24 cellular contexts compared by ENCODE assay signal in genomic region chr14:28468191-28469151, GRCh38.
DNase-seq lines count a peak whose midpoint lies in the region; ATAC-seq and TF ChIP-seq lines count a peak whose summit lies in the region.
"Had no signal": no experiment of that assay in that cellular context is flagged by ENCODE, and none has a peak within 500 bp of the region (broad histone marks: within the 10 kb centered on the region; RNA-seq: fewer than 3 reads in every experiment).

No MANE protein-coding gene starts in this region.

- no peaks in the 10 kb centered on the region for H3K79me2 ChIP-seq in mammary epithelial cell (ENCODE audit: insufficient read depth, low read length)

- DNase-seq in DMS53 (lab: John Stamatoyannopoulos, UW) (peak; percentile 64), mammary epithelial cell (peak; percentile 3), islet precursor cell (peak; percentile 63), lower leg skin (ENCODE audit: low spot score in 2 of 2) (no peak), ovary (no peak), ACHN (no peak)
- DNase-seq: activated CD4-positive, alpha-beta T cell treated with anti-CD3 and anti-CD28 coated beads, Interleukin-2, amount 50 U/mL, for 1 hour; activated naive CD4-positive, alpha-beta T cell treated with anti-CD3 and anti-CD28 coated beads for 36 hours; cortex of kidney; KBM-7; left cardiac atrium; mesenchymal stem cell; naive thymus-derived CD8-positive, alpha-beta T cell; NCI-H1436; NCI-H524 treated with DMSO at 0.1 percent for 48 hours; retina; stimulated activated CD4-positive, alpha-beta T cell treated with anti-CD3 and anti-CD28 coated beads, Interleukin-4, amount 100 ng/mL, for 24 hours; stimulated activated naive CD4-positive, alpha-beta T cell; T-helper 2 cell; uterus; WERI-Rb-1 had no signal

- H3K9me3 ChIP-seq in HUES6 (ENCODE audit: control insufficient read depth, insufficient read depth, low read depth, low read length): peaks cover 12% of the 10 kb centered on the region
- H3K9me3 ChIP-seq in mammary epithelial cell (replicated peaks; ENCODE audit: insufficient read depth, low read length): no peaks in the 10 kb centered on the region
- H3K9me3 ChIP-seq in ovary: no peaks in the 10 kb centered on the region
- H3K9me3 ChIP-seq: uterus had no signal

- WGBS in mammary epithelial cell (ENCODE audit: low coverage, missing lambda C conversion rate): 10% methylated on average over 2 of the region's 2 CpGs
- 27 to 44% methylated on average over 2 of the region's 2 CpGs for WGBS in lower leg skin, 2 donors
- WGBS in ovary, 3 donors: 27 to 48% (median 41%) methylated on average over 2 of the region's 2 CpGs

- in situ Hi-C loops in mammary epithelial cell (cut with MboI; ENCODE audit: low sequenced_read_pairs in 2 of 2): no loop called here
- in situ Hi-C loops in ACHN (cut with HindIII; ENCODE audit: low pct_ligation_motif_present, low pct_unique_long_range_greater_than_20kb, low sequenced_read_pairs): no loop called here

- dilution Hi-C loops in mammary epithelial cell (cut with HindIII; ENCODE audit: low sequenced_read_pairs): no loop called here

- H3K4me1 ChIP-seq in HUES6 (ENCODE audit: control insufficient read depth, insufficient read depth, low read length): peaks cover 11% of the 10 kb centered on the region; the same call in 1 of the 2 replicates
- no peaks in the 10 kb centered on the region for H3K4me1 ChIP-seq in mammary epithelial cell (ENCODE audit: insufficient read depth, low read length)
- H3K4me1 ChIP-seq in ovary (ENCODE audit: insufficient read depth): no peaks in the 10 kb centered on the region
- H3K4me1 ChIP-seq: uterus had no signal

- no peak for TF ChIP-seq EP300 in ovary (IDR thresholded peaks at IDR 0.05)

- ATAC-seq in GM18498 (IDR thresholded peaks at IDR 0.05; ENCODE audit: unreplicated experiment): no peak
- ATAC-seq: left cardiac atrium; naive thymus-derived CD8-positive, alpha-beta T cell had no signal

- H3K4me3 ChIP-seq in HUES6 (ENCODE audit: low read depth, low read length) (no peak overlapping the region), mammary epithelial cell (replicated peaks in 1 of 3; ENCODE audit: insufficient read depth in 1 of 3, low read depth in 2 of 3, low read length in 3 of 3) (no peak overlapping the region), lower leg skin (ENCODE audit: low read depth, poor library complexity, severe bottlenecking) (no peak overlapping the region), ovary (no peak overlapping the region)
- H3K4me3 ChIP-seq: SK-N-MC, uterus had no signal

- peak overlapping the region; percentile 46 for H3K9ac ChIP-seq in HUES6 (ENCODE audit: low read length)
- no peak overlapping the region for H3K9ac ChIP-seq in mammary epithelial cell (ENCODE audit: insufficient read depth, low read length)

- H3K4me2 ChIP-seq in mammary epithelial cell (ENCODE audit: insufficient read depth, low read depth, low read length): no peak overlapping the region

- no TSS peak for BruUV-seq in mammary epithelial cell (replicated peaks; lab: Mats Ljungman, UMichigan)

- H3K27me3 ChIP-seq in HUES6 (ENCODE audit: control insufficient read depth, insufficient read depth, low read length): no peaks in the 10 kb centered on the region
- no peaks in the 10 kb centered on the region for H3K27me3 ChIP-seq in mammary epithelial cell (ENCODE audit: insufficient read depth, low read length)
- H3K27me3 ChIP-seq in ovary: no peaks in the 10 kb centered on the region
- H3K27me3 ChIP-seq: uterus had no signal

- no peak overlapping the region for H3K27ac ChIP-seq in HUES6 (ENCODE audit: low read depth, low read length)
- no peak overlapping the region for H3K27ac ChIP-seq in mammary epithelial cell (ENCODE audit: insufficient read depth, low read depth, low read length)
- no peak overlapping the region for H3K27ac ChIP-seq in ovary
- H3K27ac ChIP-seq: SK-N-MC, uterus, WERI-Rb-1 had no signal

- CTCF ChIA-PET in mammary epithelial cell (lab: Charles Lee; ENCODE audit: low non-redundant PET): no interaction called here

- no peak for TF ChIP-seq CTCF in mammary epithelial cell (conservative IDR thresholded peaks at IDR 0.05 in 1 of 2, IDR thresholded peaks at IDR 0.05 in 1 of 2; ENCODE audit: extremely low read depth in 1 of 2, insufficient read depth in 1 of 2, low read depth in 1 of 2, low read length in 2 of 2)
- no peak for TF ChIP-seq CTCF in lower leg skin (IDR thresholded peaks at IDR 0.05)
- TF ChIP-seq CTCF in ovary (IDR thresholded peaks at IDR 0.05): no peak

- TF ChIP-seq POLR2A in lower leg skin (IDR thresholded peaks at IDR 0.05) (no peak), ovary (IDR thresholded peaks at IDR 0.05) (no peak)

- intact Hi-C loops in mammary epithelial cell (cut with micrococcal nuclease) (loop anchor here (10.0 kb wide), 1 partner anchor 56 kb away; no protein-coding TSS in a partner anchor), lower leg skin (cut with DNase I; ENCODE audit: low total_unique reads) (no loop called here), ovary (cut with DNase I) (no loop called here)

- no peaks in the 10 kb centered on the region for H3K36me3 ChIP-seq in HUES6 (ENCODE audit: control insufficient read depth, insufficient read depth, low read length)
- H3K36me3 ChIP-seq in mammary epithelial cell (ENCODE audit: insufficient read depth, low read length): no peaks in the 10 kb centered on the region
- no peaks in the 10 kb centered on the region for H3K36me3 ChIP-seq in ovary
- H3K36me3 ChIP-seq: uterus, WERI-Rb-1 had no signal

- no peaks in the 10 kb centered on the region for H4K20me1 ChIP-seq in mammary epithelial cell (ENCODE audit: insufficient read depth, low read length)

- H2AFZ ChIP-seq in mammary epithelial cell (ENCODE audit: low read depth, low read length): peak overlapping the region; percentile 14

Comparison
In these comparisons a context has a peak if more than half of its experiments do, and no peak if none do; other contexts are left out.
1. DNase-seq: peak in DMS53 (single experiment), mammary epithelial cell (single experiment) and islet precursor cell (single experiment); none in lower leg skin (0 of 2), ovary (0 of 5) and ACHN (single experiment).